1 cellular context compared by ENCODE assay signal in the genomic region with DNA sequence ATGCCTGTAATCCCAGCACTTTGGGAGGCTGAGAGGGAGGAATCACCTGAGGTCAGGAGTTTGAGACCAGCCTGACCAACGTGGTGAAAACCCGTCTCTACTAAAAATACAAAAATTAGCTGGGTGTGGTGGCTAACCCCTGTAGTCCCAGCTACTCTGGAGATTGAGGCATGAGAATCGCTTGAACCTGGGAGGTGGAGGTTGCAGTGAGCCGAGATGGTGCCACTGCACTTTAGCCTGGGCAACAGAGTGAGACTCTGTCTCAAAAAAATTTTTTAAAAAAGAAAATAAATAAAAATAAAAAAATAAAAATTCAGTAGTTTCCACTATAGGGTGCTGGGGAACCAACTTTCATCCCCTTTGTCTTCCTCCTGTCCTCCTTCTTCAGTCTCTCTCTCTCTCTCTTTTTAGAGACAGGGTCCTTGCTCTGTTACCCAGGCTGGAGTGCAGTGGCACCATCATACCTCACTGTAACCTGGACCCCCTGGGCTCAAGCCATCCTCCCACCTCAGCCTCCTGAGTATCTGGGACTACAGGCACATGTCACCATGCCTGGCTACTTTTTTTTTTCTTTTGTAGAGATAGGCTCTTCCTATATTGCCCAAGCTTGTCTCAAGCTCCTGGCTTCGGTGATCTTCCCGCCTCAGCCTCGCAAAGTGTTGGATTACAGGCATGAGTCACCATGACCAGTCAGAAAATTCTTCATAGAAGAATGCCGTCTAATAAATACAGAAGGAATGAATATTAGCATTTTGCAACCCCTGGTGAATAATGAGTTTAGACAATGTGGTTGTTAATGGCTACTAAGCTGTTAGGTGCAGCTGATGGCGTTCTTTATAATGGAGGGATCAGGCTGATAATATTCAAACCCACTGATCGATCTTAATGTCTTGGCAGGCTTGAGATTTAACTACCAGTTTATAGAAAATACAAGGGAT.
TF ChIP-seq lines count a peak whose summit lies in the region.

No MANE protein-coding gene starts in this region.

TF ChIP-seq in K562, 482 proteins besides CTCF, POLR2A, EP300 and RAD21 (continued from another document and continues in another):
- 0 out of 2 replicates have a peak, but pooled peaks have one; percentile 38 for TF ChIP-seq EHMT2 (IDR thresholded peaks at IDR 0.05)
- peak; percentile 91 for TF ChIP-seq DPF2 (IDR thresholded peaks at IDR 0.05)
- TF ChIP-seq TCF3 (CRISPR knock-in tag; IDR thresholded peaks at IDR 0.05) = 0 out of 2 replicates have a peak, but pooled peaks have one; percentile 18
- TF ChIP-seq CC2D1A (IDR thresholded peaks at IDR 0.05) = no peak
- TF ChIP-seq RBM25 (IDR thresholded peaks at IDR 0.05; ENCODE audit: low read depth, low read length, severe bottlenecking) = no peak
- TF ChIP-seq NRF1 (conservative IDR thresholded peaks at IDR 0.05 in 1 of 2, IDR thresholded peaks at IDR 0.05 in 1 of 2) = peak; percentile 18 to 28; a peak in 1 of 4 replicates
- no peak for TF ChIP-seq ZBED1 (IDR thresholded peaks at IDR 0.05)
- peak; percentile 30; the same call in 1 of the 2 replicates for TF ChIP-seq NFE2L1 (tag; IDR thresholded peaks at IDR 0.05; ENCODE audit: borderline replicate concordance, low read depth)
- TF ChIP-seq MYNN (IDR thresholded peaks at IDR 0.05) = no peak
- no peak for TF ChIP-seq MYNN (CRISPR knock-in tag; IDR thresholded peaks at IDR 0.05)
- peak; percentile 89 for TF ChIP-seq JUN (IDR thresholded peaks at IDR 0.05; ENCODE audit: borderline replicate concordance, low read depth, low read length)
- TF ChIP-seq JUN (CRISPR knock-in tag; IDR thresholded peaks at IDR 0.05; ENCODE audit: borderline replicate concordance) = no peak
- 0 out of 2 replicates have a peak, but pooled peaks have one; percentile 30 for TF ChIP-seq MEF2D (tag; conservative IDR thresholded peaks at IDR 0.05; ENCODE audit: low read depth)
- TF ChIP-seq TRIM24 (IDR thresholded peaks at IDR 0.05) = peak in 1 of 2 experiments; percentile 69; a peak in 1 of 4 replicates
- no peak for TF ChIP-seq SRF (CRISPR knock-in tag; IDR thresholded peaks at IDR 0.05)
- TF ChIP-seq NFATC3 (IDR thresholded peaks at IDR 0.05) = no peak
- TF ChIP-seq JUND (IDR thresholded peaks at IDR 0.05; ENCODE audit: borderline replicate concordance, low read depth, low read length) = peak; percentile 95
- TF ChIP-seq JUND (tag; IDR thresholded peaks at IDR 0.05; ENCODE audit: borderline replicate concordance, low read depth, low read length) = peak; percentile 96
- no peak for TF ChIP-seq NR3C1 (CRISPR knock-in tag; IDR thresholded peaks at IDR 0.05)
- TF ChIP-seq EP400 (IDR thresholded peaks at IDR 0.05) = peak; percentile 74
- no peak for TF ChIP-seq ATF1 (CRISPR knock-in tag; IDR thresholded peaks at IDR 0.05)
- peak; percentile 64; the same call in 1 of the 2 replicates for TF ChIP-seq ATF1 (tag; IDR thresholded peaks at IDR 0.05)
- TF ChIP-seq SMARCE1 (IDR thresholded peaks at IDR 0.05) = peak; percentile 86
- TF ChIP-seq MYC (IDR thresholded peaks at IDR 0.05; ENCODE audit: low read depth, low read length) = peak; percentile 75
- no peak for TF ChIP-seq MYC (CRISPR knock-in tag; IDR thresholded peaks at IDR 0.05; ENCODE audit: borderline replicate concordance, low read depth)
- TF ChIP-seq IFI16 (CRISPR knock-in tag; IDR thresholded peaks at IDR 0.05) = no peak
- TF ChIP-seq MAX (CRISPR knock-in tag; IDR thresholded peaks at IDR 0.05) = peak; percentile 46; the same call in 1 of the 2 replicates
- TF ChIP-seq RNF2 (IDR thresholded peaks at IDR 0.05) = peak; percentile 51; the same call in 1 of the 2 replicates
- peak; percentile 89 for TF ChIP-seq L3MBTL2 (IDR thresholded peaks at IDR 0.05)
- TF ChIP-seq SMARCC2 (IDR thresholded peaks at IDR 0.05; ENCODE audit: low read depth) = peak; percentile 68; the same call in 1 of the 2 replicates
- peak; percentile 24; the same call in 1 of the 2 replicates for TF ChIP-seq DMBX1 (CRISPR knock-in tag; IDR thresholded peaks at IDR 0.05; ENCODE audit: borderline replicate concordance)
- TF ChIP-seq TAF15 (IDR thresholded peaks at IDR 0.05; ENCODE audit: low read depth, low read length) = no peak
- TF ChIP-seq, protein P1, sequence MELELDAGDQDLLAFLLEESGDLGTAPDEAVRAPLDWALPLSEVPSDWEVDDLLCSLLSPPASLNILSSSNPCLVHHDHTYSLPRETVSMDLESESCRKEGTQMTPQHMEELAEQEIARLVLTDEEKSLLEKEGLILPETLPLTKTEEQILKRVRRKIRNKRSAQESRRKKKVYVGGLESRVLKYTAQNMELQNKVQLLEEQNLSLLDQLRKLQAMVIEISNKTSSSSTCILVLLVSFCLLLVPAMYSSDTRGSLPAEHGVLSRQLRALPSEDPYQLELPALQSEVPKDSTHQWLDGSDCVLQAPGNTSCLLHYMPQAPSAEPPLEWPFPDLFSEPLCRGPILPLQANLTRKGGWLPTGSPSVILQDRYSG (tag; conservative IDR thresholded peaks at IDR 0.05; ENCODE audit: low read depth) = peak; percentile 77
- peak; percentile 41; the same call in 1 of the 2 replicates for TF ChIP-seq CXXC5 (CRISPR knock-in tag; IDR thresholded peaks at IDR 0.05)
- peak; percentile 38 to 90 for TF ChIP-seq E2F6 (IDR thresholded peaks at IDR 0.05; ENCODE audit: borderline replicate concordance in 1 of 2, extremely low read depth in 1 of 2, insufficient read depth in 1 of 2, insufficient read length in 1 of 2, low read depth in 1 of 2, low read length in 1 of 2, poor library complexity in 1 of 2, severe bottlenecking in 1 of 2)
- TF ChIP-seq NCOA2 (IDR thresholded peaks at IDR 0.05; ENCODE audit: partially characterized antibody in 2 of 2) = peak in 1 of 2 experiments; percentile 65
- TF ChIP-seq, protein P2, sequence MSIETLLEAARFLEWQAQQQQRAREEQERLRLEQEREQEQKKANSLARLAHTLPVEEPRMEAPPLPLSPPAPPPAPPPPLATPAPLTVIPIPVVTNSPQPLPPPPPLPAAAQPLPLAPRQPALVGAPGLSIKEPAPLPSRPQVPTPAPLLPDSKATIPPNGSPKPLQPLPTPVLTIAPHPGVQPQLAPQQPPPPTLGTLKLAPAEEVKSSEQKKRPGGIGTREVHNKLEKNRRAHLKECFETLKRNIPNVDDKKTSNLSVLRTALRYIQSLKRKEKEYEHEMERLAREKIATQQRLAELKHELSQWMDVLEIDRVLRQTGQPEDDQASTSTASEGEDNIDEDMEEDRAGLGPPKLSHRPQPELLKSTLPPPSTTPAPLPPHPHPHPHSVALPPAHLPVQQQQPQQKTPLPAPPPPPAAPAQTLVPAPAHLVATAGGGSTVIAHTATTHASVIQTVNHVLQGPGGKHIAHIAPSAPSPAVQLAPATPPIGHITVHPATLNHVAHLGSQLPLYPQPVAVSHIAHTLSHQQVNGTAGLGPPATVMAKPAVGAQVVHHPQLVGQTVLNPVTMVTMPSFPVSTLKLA (conservative IDR thresholded peaks at IDR 0.05) = peak in 1 of 2 experiments; percentile 62; a peak in 1 of 4 replicates
- 0 out of 2 replicates have a peak, but pooled peaks have one; percentile 9 for TF ChIP-seq FOXM1 (IDR thresholded peaks at IDR 0.05; ENCODE audit: low read depth)
- no peak for TF ChIP-seq FOXM1 (CRISPR knock-in tag; IDR thresholded peaks at IDR 0.05; ENCODE audit: low read depth)
- TF ChIP-seq MCM2 (IDR thresholded peaks at IDR 0.05; ENCODE audit: low read depth) = no peak
- peak in 1 of 2 experiments; percentile 24; a peak in 1 of 4 replicates for TF ChIP-seq HDAC1 (IDR thresholded peaks at IDR 0.05)
- peak in 1 of 2 experiments; percentile 23; a peak in 1 of 4 replicates for TF ChIP-seq ARNT (IDR thresholded peaks at IDR 0.05)
- TF ChIP-seq FOSL1 (tag; conservative IDR thresholded peaks at IDR 0.05) = peak; percentile 95
- TF ChIP-seq ZNF766 (CRISPR knock-in tag; conservative IDR thresholded peaks at IDR 0.05) = no peak
- peak; percentile 67; the same call in 1 of the 2 replicates for TF ChIP-seq ELF1 (tag; IDR thresholded peaks at IDR 0.05)
- peak; percentile 80 for TF ChIP-seq MGA (IDR thresholded peaks at IDR 0.05)
- peak; percentile 82 for TF ChIP-seq MAFG (tag; conservative IDR thresholded peaks at IDR 0.05)
- TF ChIP-seq POLR2H (tag; IDR thresholded peaks at IDR 0.05; ENCODE audit: low read depth) = peak; percentile 51; the same call in 1 of the 2 replicates
- peak; percentile 30 for TF ChIP-seq FOS (IDR thresholded peaks at IDR 0.05; ENCODE audit: extremely low read depth, insufficient read length)
- peak; percentile 80 for TF ChIP-seq ARID1B (IDR thresholded peaks at IDR 0.05)
- TF ChIP-seq, protein P3, sequence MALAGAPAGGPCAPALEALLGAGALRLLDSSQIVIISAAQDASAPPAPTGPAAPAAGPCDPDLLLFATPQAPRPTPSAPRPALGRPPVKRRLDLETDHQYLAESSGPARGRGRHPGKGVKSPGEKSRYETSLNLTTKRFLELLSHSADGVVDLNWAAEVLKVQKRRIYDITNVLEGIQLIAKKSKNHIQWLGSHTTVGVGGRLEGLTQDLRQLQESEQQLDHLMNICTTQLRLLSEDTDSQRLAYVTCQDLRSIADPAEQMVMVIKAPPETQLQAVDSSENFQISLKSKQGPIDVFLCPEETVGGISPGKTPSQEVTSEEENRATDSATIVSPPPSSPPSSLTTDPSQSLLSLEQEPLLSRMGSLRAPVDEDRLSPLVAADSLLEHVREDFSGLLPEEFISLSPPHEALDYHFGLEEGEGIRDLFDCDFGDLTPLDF (CRISPR knock-in tag; IDR thresholded peaks at IDR 0.05) = peak; percentile 72
- 0 out of 2 replicates have a peak, but pooled peaks have one; percentile 40 for TF ChIP-seq RBFOX2 (IDR thresholded peaks at IDR 0.05; ENCODE audit: low read depth, low read length)
